In the genomic region with DNA sequence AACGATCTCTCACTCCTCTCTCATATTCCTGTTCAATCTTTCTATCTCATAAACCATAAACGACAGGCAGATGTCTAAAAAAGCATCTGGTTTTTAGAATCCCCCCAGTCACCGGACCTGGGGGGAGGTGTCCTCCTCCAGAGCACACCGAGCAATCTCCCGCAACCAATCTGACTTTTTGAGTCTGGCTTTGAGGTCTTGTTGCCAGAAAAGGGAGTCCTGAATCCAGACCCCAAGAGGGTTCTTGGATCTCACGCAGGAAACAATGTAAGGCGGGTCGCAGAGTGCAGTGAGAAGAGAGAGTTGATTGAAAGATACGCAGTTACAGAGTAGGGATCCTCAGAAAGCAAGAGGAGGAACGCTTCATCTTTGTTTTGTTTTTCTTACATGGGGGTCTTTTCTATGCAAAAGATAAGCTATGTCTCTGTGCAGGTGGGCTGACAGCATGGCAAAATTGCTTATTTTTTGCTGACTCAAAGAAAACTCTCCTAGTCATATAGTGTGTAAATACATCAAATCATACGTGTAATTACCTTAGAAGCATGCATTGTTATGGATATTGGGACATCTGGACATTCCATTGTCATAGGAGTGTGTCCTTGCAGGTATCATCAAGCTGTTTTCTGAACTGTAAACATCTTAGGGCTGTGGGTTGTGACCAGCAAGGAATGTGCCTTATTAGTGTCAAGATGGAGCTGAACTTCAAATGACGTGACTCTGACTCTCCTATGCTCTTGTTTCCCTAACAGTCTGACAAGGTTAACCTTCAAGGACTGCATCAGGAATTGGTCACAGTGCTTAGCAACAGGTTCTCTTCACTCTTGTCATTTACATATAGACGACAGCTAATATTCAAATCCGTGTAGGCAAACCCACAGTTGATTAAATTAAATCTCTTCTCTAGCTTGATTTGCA, we compare ENCODE assay signal across 1 cellular context.
TF ChIP-seq lines count a peak whose summit lies in the region.

No MANE protein-coding gene starts in this region.

TF ChIP-seq in neural cell, 6 proteins besides CTCF, POLR2A, EP300 and RAD21:
- TF ChIP-seq SMC3 (conservative IDR thresholded peaks at IDR 0.05; ENCODE audit: poor library complexity), result no peak
- TF ChIP-seq, protein P1, sequence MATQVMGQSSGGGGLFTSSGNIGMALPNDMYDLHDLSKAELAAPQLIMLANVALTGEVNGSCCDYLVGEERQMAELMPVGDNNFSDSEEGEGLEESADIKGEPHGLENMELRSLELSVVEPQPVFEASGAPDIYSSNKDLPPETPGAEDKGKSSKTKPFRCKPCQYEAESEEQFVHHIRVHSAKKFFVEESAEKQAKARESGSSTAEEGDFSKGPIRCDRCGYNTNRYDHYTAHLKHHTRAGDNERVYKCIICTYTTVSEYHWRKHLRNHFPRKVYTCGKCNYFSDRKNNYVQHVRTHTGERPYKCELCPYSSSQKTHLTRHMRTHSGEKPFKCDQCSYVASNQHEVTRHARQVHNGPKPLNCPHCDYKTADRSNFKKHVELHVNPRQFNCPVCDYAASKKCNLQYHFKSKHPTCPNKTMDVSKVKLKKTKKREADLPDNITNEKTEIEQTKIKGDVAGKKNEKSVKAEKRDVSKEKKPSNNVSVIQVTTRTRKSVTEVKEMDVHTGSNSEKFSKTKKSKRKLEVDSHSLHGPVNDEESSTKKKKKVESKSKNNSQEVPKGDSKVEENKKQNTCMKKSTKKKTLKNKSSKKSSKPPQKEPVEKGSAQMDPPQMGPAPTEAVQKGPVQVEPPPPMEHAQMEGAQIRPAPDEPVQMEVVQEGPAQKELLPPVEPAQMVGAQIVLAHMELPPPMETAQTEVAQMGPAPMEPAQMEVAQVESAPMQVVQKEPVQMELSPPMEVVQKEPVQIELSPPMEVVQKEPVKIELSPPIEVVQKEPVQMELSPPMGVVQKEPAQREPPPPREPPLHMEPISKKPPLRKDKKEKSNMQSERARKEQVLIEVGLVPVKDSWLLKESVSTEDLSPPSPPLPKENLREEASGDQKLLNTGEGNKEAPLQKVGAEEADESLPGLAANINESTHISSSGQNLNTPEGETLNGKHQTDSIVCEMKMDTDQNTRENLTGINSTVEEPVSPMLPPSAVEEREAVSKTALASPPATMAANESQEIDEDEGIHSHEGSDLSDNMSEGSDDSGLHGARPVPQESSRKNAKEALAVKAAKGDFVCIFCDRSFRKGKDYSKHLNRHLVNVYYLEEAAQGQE (IDR thresholded peaks at IDR 0.05; ENCODE audit: borderline replicate concordance), result no peak
- no peak for TF ChIP-seq EZH2 (IDR thresholded peaks at IDR 0.05; ENCODE audit: borderline replicate concordance, insufficient read depth, low read length, poor library complexity, severe bottlenecking)
- no peak for TF ChIP-seq MXI1 (conservative IDR thresholded peaks at IDR 0.05; ENCODE audit: poor library complexity, severe bottlenecking)
- TF ChIP-seq POLR2AphosphoS5 (IDR thresholded peaks at IDR 0.05), result no peak
- TF ChIP-seq TAF1 (IDR thresholded peaks at IDR 0.05; ENCODE audit: low read depth), result no peak
